18 cellular contexts compared by ENCODE assay signal in genomic region chr3:20575153-20575552, GRCh38.
DNase-seq lines count a peak whose midpoint lies in the region; ATAC-seq and TF ChIP-seq lines count a peak whose summit lies in the region.
"Had no signal": no experiment of that assay in that cellular context is flagged by ENCODE, and none has a peak within 500 bp of the region (broad histone marks: within the 10 kb centered on the region; RNA-seq: fewer than 3 reads in every experiment).

No MANE protein-coding gene starts in this region.

- no peaks in the 10 kb centered on the region for H3K4me1 ChIP-seq in testis
- H3K4me1 ChIP-seq: uterus had no signal

- H3K27ac ChIP-seq in brain microvascular endothelial cell (peak overlapping the region; percentile 90), testis (no peak overlapping the region)
- H3K27ac ChIP-seq: HL-60, uterus had no signal

- in situ Hi-C loops in brain microvascular endothelial cell (cut with HindIII; ENCODE audit: low pct_ligation_motif_present, low sequenced_read_pairs) = no loop called here

- no peak for TF ChIP-seq CTCF in AG04449 (IDR thresholded peaks at IDR 0.05; ENCODE audit: insufficient read depth, low read length, missing control alignments)
- no peak for TF ChIP-seq CTCF in brain microvascular endothelial cell (IDR thresholded peaks at IDR 0.05; ENCODE audit: low read depth, low read length, missing control alignments)
- no peak for TF ChIP-seq CTCF in testis (IDR thresholded peaks at IDR 0.05)

- ATAC-seq in GM21367 (IDR thresholded peaks at IDR 0.05; ENCODE audit: unreplicated experiment) = no peak
- ATAC-seq: right cardiac atrium; Right ventricle myocardium inferior; stimulated activated effector memory CD8-positive, alpha-beta T cell treated with anti-CD3 and anti-CD28 coated beads, Interleukin-12 subunit alpha, Interleukin-12 subunit beta, amount 100 ng/mL, for 72 hours had no signal

- intact Hi-C loops in testis (cut with DNase I; ENCODE audit: low total_unique reads) = no loop called here

- H3K27me3 ChIP-seq in brain microvascular endothelial cell (replicated peaks) (no peaks in the 10 kb centered on the region), testis (no peaks in the 10 kb centered on the region)
- H3K27me3 ChIP-seq: uterus had no signal

- 82 to 98% methylated on average over 2 of the region's 2 CpGs for WGBS in testis, 2 donors

- POLR2A ChIA-PET in AG04449 (lab: Yijun Ruan, JAX) = no interaction called here

- DNase-seq in AG04449 (ENCODE audit: low read depth, low spot score) (peak; percentile 62), HS-5 (ENCODE audit: low read depth) (peak; percentile 41), brain microvascular endothelial cell (peak; percentile 78), iris pigment epithelial cell (ENCODE audit: low read depth) (peak; percentile 68), NCI-H1105 treated with DMSO at 0.1 percent for 48 hours (lab: John Stamatoyannopoulos, UW) (no peak), testis (no peak)
- DNase-seq in stimulated activated CD4-positive, alpha-beta T cell treated with anti-CD3 and anti-CD28 coated beads, Interleukin-1b, Interleukin-23, amount 100 ng/mL, for 48 hours = no peak
- DNase-seq: activated CD4-positive, CD25-positive, alpha-beta regulatory T cell treated with anti-CD3 and anti-CD28 coated beads, Interleukin-2, amount 50 U/mL, for 72 hours; activated CD8-positive, alpha-beta memory T cell treated with anti-CD3 and anti-CD28 coated beads, Interleukin-2, amount 50 U/mL, for 48 hours; activated naive CD4-positive, alpha-beta T cell treated with anti-CD3 and anti-CD28 coated beads, Interleukin-2, amount 10 ng/mL, durations not matched to agents 7 days and 5 days; NCI-H2081; right cardiac atrium; T-helper 2 cell; uterus had no signal

- no peaks in the 10 kb centered on the region for H3K9me3 ChIP-seq in testis
- H3K9me3 ChIP-seq: uterus had no signal

- CTCF ChIA-PET in AG04449 (lab: Yijun Ruan, JAX) = no interaction called here

- no peak for TF ChIP-seq POLR2A in testis (IDR thresholded peaks at IDR 0.05)

- H3K4me3 ChIP-seq in AG04449 (ENCODE audit: low read depth, low read length) (no peak overlapping the region), brain microvascular endothelial cell (ENCODE audit: low read depth, low read length) (no peak overlapping the region), testis (no peak overlapping the region)
- H3K4me3 ChIP-seq: uterus had no signal

- H3K36me3 ChIP-seq in brain microvascular endothelial cell (replicated peaks) (no peaks in the 10 kb centered on the region), testis (ENCODE audit: low read depth, missing control alignments) (no peaks in the 10 kb centered on the region)
- H3K36me3 ChIP-seq: uterus had no signal

Comparison
In these comparisons a context has a peak if more than half of its experiments do, and no peak if none do; other contexts are left out.
1. DNase-seq: peak in AG04449 (single experiment), HS-5 (single experiment), brain microvascular endothelial cell (single experiment) and iris pigment epithelial cell (single experiment); none in NCI-H1105 treated with DMSO at 0.1 percent for 48 hours (single experiment), stimulated activated CD4-positive, alpha-beta T cell treated with anti-CD3 and anti-CD28 coated beads, Interleukin-1b, Interleukin-23, amount 100 ng/mL, for 48 hours (single experiment) and testis (single experiment).